Comparison of ENCODE assay signal across 15 cellular contexts in genomic region chr18:41617592-41617991, GRCh38.
A peak's percentile ranks its signal among the peaks of the same experiment; 100 is the strongest.
DNase-seq lines count a peak whose midpoint lies in the region; ATAC-seq, FAIRE-seq and TF ChIP-seq lines count a peak whose summit lies in the region.
"Had no signal": no experiment of that assay in that cellular context is flagged by ENCODE, and none has a peak within 500 bp of the region (broad histone marks: within the 10 kb centered on the region; RNA-seq: fewer than 3 reads in every experiment).

No MANE protein-coding gene starts in this region.

- H3K4me3 ChIP-seq in upper lobe of right lung: no peak overlapping the region
- H3K4me3 ChIP-seq: BLaER1 had no signal

- no peak overlapping the region for H3K27ac ChIP-seq in upper lobe of right lung
- H3K27ac ChIP-seq: BLaER1 had no signal

- H3K9me3 ChIP-seq in upper lobe of right lung: no peaks in the 10 kb centered on the region
- H3K9me3 ChIP-seq: BLaER1 had no signal

- DNase-seq in NCI-H1105 treated with DMSO at 0.1 percent for 48 hours (lab: John Stamatoyannopoulos, UW): peak; percentile 53
- DNase-seq in NCI-H1105 (lab: John Stamatoyannopoulos, UW): no peak
- no peak for DNase-seq in D721Med (ENCODE audit: insufficient read length, low spot score)
- DNase-seq in NCI-H69 (lab: John Stamatoyannopoulos, UW): peak; percentile 85
- DNase-seq in left kidney (ENCODE audit: low read depth, low spot score): peak; percentile 27
- DNase-seq in SHP77 treated with DMSO at 0.1 percent for 48 hours (lab: John Stamatoyannopoulos, UW): no peak
- no peak for DNase-seq in upper lobe of right lung
- DNase-seq: 8988T; CD4-positive, alpha-beta memory T cell; H9 had no signal

- FAIRE-seq in D721Med (lab: Jason Lieb, UNC): peak; percentile 11
- FAIRE-seq: G401.6, GM12891, GM19239, H1 had no signal

- no peak for ATAC-seq in upper lobe of right lung

- H3K4me1 ChIP-seq in upper lobe of right lung: no peaks in the 10 kb centered on the region
- H3K4me1 ChIP-seq: BLaER1 had no signal

- H3K36me3 ChIP-seq in upper lobe of right lung: no peaks in the 10 kb centered on the region
- H3K36me3 ChIP-seq: BLaER1 had no signal

- intact Hi-C loops in upper lobe of right lung (cut with DNase I): no loop called here

- no peaks in the 10 kb centered on the region for H3K27me3 ChIP-seq in upper lobe of right lung
- H3K27me3 ChIP-seq: BLaER1 had no signal

- no peak for TF ChIP-seq CTCF in D721Med (IDR thresholded peaks at IDR 0.05; ENCODE audit: insufficient read depth, missing control alignments)
- no peak for TF ChIP-seq CTCF in upper lobe of right lung (IDR thresholded peaks at IDR 0.05)

Comparison
In these comparisons a context has a peak if more than half of its experiments do, and no peak if none do; other contexts are left out.
1. DNase-seq: peak in NCI-H1105 treated with DMSO at 0.1 percent for 48 hours (single experiment), NCI-H69 (single experiment) and left kidney (single experiment); none in NCI-H1105 (single experiment), D721Med (single experiment), SHP77 treated with DMSO at 0.1 percent for 48 hours (single experiment) and upper lobe of right lung (single experiment).